12 cellular contexts compared by ENCODE assay signal in the genomic region with DNA sequence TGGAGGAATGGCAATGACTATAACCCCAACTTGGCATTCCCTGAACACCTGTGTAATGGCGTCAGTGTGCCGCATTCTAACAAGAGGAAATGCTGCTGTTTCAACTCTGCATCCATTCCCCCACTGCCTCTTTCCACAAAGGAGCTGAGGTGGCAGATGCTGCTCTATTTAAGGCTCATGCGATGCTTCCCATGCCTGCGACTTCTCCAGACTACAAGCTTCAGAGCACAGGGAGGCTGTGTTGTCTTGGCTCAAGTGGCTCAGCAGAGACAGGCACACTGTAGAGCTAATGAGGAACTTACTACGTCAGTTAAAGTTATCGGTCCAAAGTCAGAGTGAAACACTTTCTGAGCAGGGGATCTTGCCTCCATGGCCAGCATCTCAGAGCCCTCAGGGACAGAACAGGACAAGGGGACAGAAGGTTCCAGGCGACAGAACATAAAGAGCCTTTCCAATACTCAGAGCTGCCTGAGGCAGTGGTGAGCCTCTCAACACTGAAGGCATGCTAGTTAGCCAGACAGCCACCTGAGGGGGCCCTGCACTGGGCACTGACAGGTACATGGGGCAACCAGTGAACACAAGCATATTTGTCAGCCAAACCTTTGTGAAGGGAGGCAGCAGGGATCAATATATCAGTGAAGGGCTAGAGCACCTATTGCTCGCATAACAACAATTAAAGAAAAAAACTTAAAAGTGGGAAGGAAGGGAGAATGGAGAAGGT. TPM values are rescaled to one million over a fixed set of nuclear protein-coding genes. Genes with fewer than 3 reads are reported as not detected.
DNase-seq lines count a peak whose midpoint lies in the region; ATAC-seq, FAIRE-seq and TF ChIP-seq lines count a peak whose summit lies in the region.
"Had no signal": no experiment of that assay in that cellular context is flagged by ENCODE, and none has a peak within 500 bp of the region (broad histone marks: within the 10 kb centered on the region; RNA-seq: fewer than 3 reads in every experiment).

No MANE protein-coding gene starts in this region.

- H3K4me3 Mint-ChIP-seq in activated CD4-positive, alpha-beta memory T cell treated with anti-CD3 and anti-CD28 coated beads for 36 hours: peak overlapping the region; percentile 56
- H3K4me3 Mint-ChIP-seq in Caco-2 (ENCODE audit: unreplicated experiment) (no peak overlapping the region), chondrocyte (ENCODE audit: unreplicated experiment) (no peak overlapping the region)
- H3K4me3 Mint-ChIP-seq: brain had no signal

- ATAC-seq in A549: no peak
- peak; percentile 27 for ATAC-seq in GM18868 (IDR thresholded peaks at IDR 0.05; ENCODE audit: unreplicated experiment)

- peak overlapping the region; percentile 94 for H3K27ac Mint-ChIP-seq in activated CD4-positive, alpha-beta memory T cell treated with anti-CD3 and anti-CD28 coated beads for 36 hours
- H3K27ac Mint-ChIP-seq in Caco-2 (ENCODE audit: unreplicated experiment): no peak overlapping the region
- no peak overlapping the region for H3K27ac Mint-ChIP-seq in chondrocyte (ENCODE audit: unreplicated experiment)

- POLR2A ChIA-PET in A549 (lab: Yijun Ruan, JAX) (interaction anchor here (0.6 kb wide), 1 partner anchor 34 kb away, joined by 3 read pairs; no protein-coding TSS in a partner anchor), Caco-2 (lab: Charles Lee) (no interaction called here)
- POLR2A ChIA-PET in activated CD4-positive, alpha-beta memory T cell treated with anti-CD3 and anti-CD28 coated beads for 36 hours (lab: Charles Lee): interaction anchor here (1.4 kb wide), 1 partner anchor 12 kb away, joined by 5 read pairs; no protein-coding TSS in a partner anchor

- 94% methylated on average over 8 of the region's 8 CpGs for WGBS in A549 (ENCODE audit: missing lambda C conversion rate)
- WGBS in liver: 85% methylated on average over 8 of the region's 8 CpGs
- 93 to 97% methylated on average over 8 of the region's 8 CpGs for WGBS in GM23248 (ENCODE audit: low coverage in 1 of 2, low lambda C conversion rate in 2 of 2, missing lambda C conversion rate in 2 of 2), 2 experiments

- intact Hi-C loops in activated CD4-positive, alpha-beta memory T cell treated with anti-CD3 and anti-CD28 coated beads for 36 hours (cut with micrococcal nuclease): no loop called here
- intact Hi-C loops in Caco-2 (cut with micrococcal nuclease; ENCODE audit: unreplicated experiment): no loop called here

- TF ChIP-seq CTCF in A549 (IDR thresholded peaks at IDR 0.05) (no peak), liver (IDR thresholded peaks at IDR 0.05; ENCODE audit: low read depth, low read length, missing input control) (peak; percentile 40), Caco-2 (IDR thresholded peaks at IDR 0.05; ENCODE audit: insufficient read depth in 1 of 2, low read depth in 1 of 2, low read length in 1 of 2, severe bottlenecking in 1 of 2, unreplicated experiment in 1 of 2) (no peak), chondrocyte (IDR thresholded peaks at IDR 0.05) (no peak)

- H3K9me2 ChIP-seq in GM23248 (ENCODE audit: insufficient read depth): no peaks in the 10 kb centered on the region

- no peaks in the 10 kb centered on the region for H4K20me1 ChIP-seq in GM23248 (ENCODE audit: insufficient read depth)

- 0 out of 2 replicates have a peak, but pooled peaks cover 5% of the 10 kb centered on the region for H3F3A ChIP-seq in GM23248 (ENCODE audit: insufficient read depth)

- TF ChIP-seq RAD21 in A549 (conservative IDR thresholded peaks at IDR 0.05 in 1 of 2, IDR thresholded peaks at IDR 0.05 in 1 of 2) (no peak), liver (IDR thresholded peaks at IDR 0.05) (peak; percentile 45 to 84)

- H3K4me1 Mint-ChIP-seq in activated CD4-positive, alpha-beta memory T cell treated with anti-CD3 and anti-CD28 coated beads for 36 hours (ENCODE audit: low read depth): peaks cover 68% of the 10 kb centered on the region
- H3K4me1 Mint-ChIP-seq in Caco-2 (ENCODE audit: low read depth, unreplicated experiment): peaks cover 13% of the 10 kb centered on the region
- H3K4me1 Mint-ChIP-seq in chondrocyte (ENCODE audit: low read depth): peaks cover 43% of the 10 kb centered on the region

- H3K27me3 Mint-ChIP-seq in activated CD4-positive, alpha-beta memory T cell treated with anti-CD3 and anti-CD28 coated beads for 36 hours: no peaks in the 10 kb centered on the region
- H3K27me3 Mint-ChIP-seq in Caco-2 (ENCODE audit: insufficient read depth, unreplicated experiment) (no peaks in the 10 kb centered on the region), chondrocyte (ENCODE audit: low read depth) (no peaks in the 10 kb centered on the region)
- H3K27me3 Mint-ChIP-seq: brain had no signal

- TF ChIP-seq EP300 in A549 (IDR thresholded peaks at IDR 0.05): no peak

- peaks cover 4 to 44% (median 32%) of the 10 kb centered on the region in 4 donors for H3K36me3 ChIP-seq in liver (ENCODE audit: control insufficient read depth in 4 of 4, insufficient read depth in 3 of 4, low read depth in 1 of 4, low read length in 3 of 4)
- H3K36me3 ChIP-seq in Caco-2 (ENCODE audit: control insufficient read depth, insufficient read depth, low read length): peaks cover 2% of the 10 kb centered on the region; the same call in 1 of the 2 replicates
- H3K36me3 ChIP-seq in GM23248 (ENCODE audit: low read depth): peaks cover 19% of the 10 kb centered on the region; the same call in 1 of the 2 replicates

- H3K79me2 ChIP-seq in GM23248 (ENCODE audit: insufficient read depth): peaks cover 32% of the 10 kb centered on the region

- in situ Hi-C loops in GM23248 (cut with MboI): no loop called here

- CTCF ChIA-PET in A549 (lab: Yijun Ruan, JAX): interaction anchor here (0.7 to 13.9 kb wide), 6 partner anchors 10 to 59 kb away, joined by 3 to 704 read pairs (median 4); no protein-coding TSS in a partner anchor
- CTCF ChIA-PET in activated CD4-positive, alpha-beta memory T cell treated with anti-CD3 and anti-CD28 coated beads for 36 hours (lab: Charles Lee): interaction anchor here (0.8 to 13.9 kb wide), 5 partner anchors 9 to 54 kb away, joined by 3 to 382 read pairs (median 4); no protein-coding TSS in a partner anchor
- CTCF ChIA-PET in Caco-2 (lab: Charles Lee): interaction anchor here (0.9 to 1.5 kb wide), 3 partner anchors 11 to 106 kb away, joined by 4 to 6 read pairs (median 4); no protein-coding TSS in a partner anchor

- peak overlapping the region; percentile 59 to 81; a peak in 5 of 6 replicates for H3K27ac ChIP-seq in A549
- peak overlapping the region; percentile 81 to 94 for H3K27ac ChIP-seq in liver (ENCODE audit: low read depth in 1 of 2, low read length in 2 of 2)
- H3K27ac ChIP-seq in GM23248: no peak overlapping the region

- H3K4me1 ChIP-seq in A549 (peaks cover 43% of the 10 kb centered on the region), liver (ENCODE audit: control insufficient read depth in 4 of 4, insufficient read depth in 4 of 4, low read length in 3 of 4) (peaks cover 8 to 45% (median 29%) of the 10 kb centered on the region in 4 donors), Caco-2 (peaks cover 6% of the 10 kb centered on the region; the same call in 1 of the 2 replicates), GM23248 (ENCODE audit: insufficient read depth) (peaks cover 20% of the 10 kb centered on the region)

- H2AFZ ChIP-seq in GM23248: no peak overlapping the region

- FAIRE-seq in A549 (lab: Jason Lieb, UNC): no peak
- FAIRE-seq: frontal cortex, TTC549 had no signal

- H3K27me3 ChIP-seq in liver (ENCODE audit: control insufficient read depth in 4 of 4, insufficient read depth in 4 of 4, low read length in 3 of 4) (no peaks in the 10 kb centered on the region), Caco-2 (replicated peaks; ENCODE audit: control insufficient read depth, insufficient read depth, low read length) (no peaks in the 10 kb centered on the region), GM23248 (replicated peaks; ENCODE audit: insufficient read depth) (no peaks in the 10 kb centered on the region)

- H3K9me3 ChIP-seq in A549: no peaks in the 10 kb centered on the region
- H3K9me3 ChIP-seq in liver (ENCODE audit: control insufficient read depth in 4 of 4, low read length in 3 of 4): no peaks in the 10 kb centered on the region
- no peaks in the 10 kb centered on the region for H3K9me3 ChIP-seq in Caco-2
- no peaks in the 10 kb centered on the region for H3K9me3 ChIP-seq in GM23248 (ENCODE audit: low read depth)

- H3K36me3 Mint-ChIP-seq in activated CD4-positive, alpha-beta memory T cell treated with anti-CD3 and anti-CD28 coated beads for 36 hours: peaks cover 92% of the 10 kb centered on the region
- peaks cover 44% of the 10 kb centered on the region for H3K36me3 Mint-ChIP-seq in Caco-2 (ENCODE audit: insufficient read depth, unreplicated experiment)
- peaks cover 30% of the 10 kb centered on the region for H3K36me3 Mint-ChIP-seq in chondrocyte (ENCODE audit: low read depth)

- H3K4me3 ChIP-seq in A549 (no peak overlapping the region), liver (ENCODE audit: low read depth in 1 of 3, low read length in 3 of 3) (no peak overlapping the region), Caco-2 (ENCODE audit: low read depth, low read length) (no peak overlapping the region), GM23248 (no peak overlapping the region)

- no peak for DNase-seq in A549 (ENCODE audit: low read depth in 1 of 2, low spot score in 1 of 2)
- no peak for DNase-seq in activated CD4-positive, alpha-beta memory T cell treated with anti-CD3 and anti-CD28 coated beads for 36 hours
- DNase-seq in NCI-H2107 (lab: John Stamatoyannopoulos, UW): no peak
- no peak for DNase-seq in Caco-2
- no peak for DNase-seq in GM23248
- no peak for DNase-seq in chondrocyte (ENCODE audit: low spot score)
- DNase-seq: NCI-H2029 treated with DMSO at 0.1 percent for 48 hours had no signal

- no peak overlapping the region for H3K4me2 ChIP-seq in A549
- H3K4me2 ChIP-seq in GM23248 (ENCODE audit: unreplicated experiment): no peak overlapping the region

- H3K9me3 Mint-ChIP-seq in activated CD4-positive, alpha-beta memory T cell treated with anti-CD3 and anti-CD28 coated beads for 36 hours: no peaks in the 10 kb centered on the region
- H3K9me3 Mint-ChIP-seq in Caco-2 (ENCODE audit: unreplicated experiment) (no peaks in the 10 kb centered on the region), chondrocyte (ENCODE audit: low read depth) (no peaks in the 10 kb centered on the region)
- H3K9me3 Mint-ChIP-seq: brain had no signal

- no TSS peak for BruUV-seq in Caco-2 (replicated peaks; lab: Mats Ljungman, UMichigan)

- no peak for TF ChIP-seq POLR2A in A549 (IDR thresholded peaks at IDR 0.05; ENCODE audit: low read length)

- H3K9ac ChIP-seq in liver (ENCODE audit: low read depth in 1 of 2, low read length in 2 of 2) (peak overlapping the region in 1 of 2 donors; percentile 13), GM23248 (no peak overlapping the region)

RNA-seq across cellular contexts. Expression of gene TNIP1, which starts 21.8 kb away (rescaled TPM):
- polyA plus RNA-seq in A549 (2011; rRNA removed): 43.4 and 48.4 TPM in 2 replicates
- 52.4 and 56.8 TPM in 2 replicates for polyA plus RNA-seq in A549 (2012; cell fraction: cytosol; rRNA removed)
- polyA plus RNA-seq in A549 (2012; cell fraction: nucleus; rRNA removed): 55.4 and 64.7 TPM in 2 replicates
- 53.4 to 68.2 TPM (median 55.8 TPM) in 3 replicates for polyA plus RNA-seq in A549 (2017; fragmentation: RNase III; extraction: RNeasy Plus Mini Kit Qiagen cat#74134 plus additional on column Dnase treatment)
- 77.5 and 77.6 TPM in 2 replicates for polyA minus RNA-seq in A549 (2011; rRNA and poly(A)+ RNA removed)
- total RNA-seq in activated CD4-positive, alpha-beta memory T cell treated with anti-CD3 and anti-CD28 coated beads for 36 hours: 100 to 1,000 TPM; 388 to 401 TPM
- 100 to 1,000 TPM in 1 of 2 donors, 10 to 100 TPM in 1; 50.9 to 101 TPM for total RNA-seq in liver
- 10 to 100 TPM; 33.2 to 45.1 TPM for polyA plus RNA-seq in liver
- 62.7 and 65.7 TPM in 2 replicates for total RNA-seq in Caco-2 (2022)
- 88.8 and 92.1 TPM in 2 replicates for total RNA-seq in GM23248 (2014; rRNA removed; shearing (Covaris generic))
- 43.1 and 43.2 TPM in 2 replicates for polyA plus RNA-seq in GM23248 (2016; fragmentation: Nextera tagmentation; extraction: Ambion mirVana)
- total RNA-seq in chondrocyte: 47.2 to 75.6 TPM (median 74.0 TPM) in 3 replicates

RNA-seq across cellular contexts. Expression of gene GPX3, which starts 38.7 kb away (rescaled TPM):
- 26.4 and 34.8 TPM in 2 replicates for polyA plus RNA-seq in A549 (2011; rRNA removed)
- 22.2 and 24.6 TPM in 2 replicates for polyA plus RNA-seq in A549 (2012; cell fraction: cytosol; rRNA removed)
- 9.0 and 10.4 TPM in 2 replicates for polyA plus RNA-seq in A549 (2012; cell fraction: nucleus; rRNA removed)
- 13.6 to 16.8 TPM (median 16.2 TPM) in 3 replicates for polyA plus RNA-seq in A549 (2017; fragmentation: RNase III; extraction: RNeasy Plus Mini Kit Qiagen cat#74134 plus additional on column Dnase treatment)
- polyA minus RNA-seq in A549 (2011; rRNA and poly(A)+ RNA removed): 29.1 and 40.9 TPM in 2 replicates
- total RNA-seq in activated CD4-positive, alpha-beta memory T cell treated with anti-CD3 and anti-CD28 coated beads for 36 hours: not detected
- total RNA-seq in liver: 100 to 1,000 TPM in 1 of 2 donors, 10 to 100 TPM in 1; 72.9 to 156 TPM
- polyA plus RNA-seq in liver: 100 to 1,000 TPM; 318 to 878 TPM
- 80.6 and 86.6 TPM in 2 replicates for total RNA-seq in Caco-2 (2022)
- 2.4 and 3.0 TPM in 2 replicates for total RNA-seq in GM23248 (2014; rRNA removed; shearing (Covaris generic))
- 4.2 and 4.4 TPM in 2 replicates for polyA plus RNA-seq in GM23248 (2016; fragmentation: Nextera tagmentation; extraction: Ambion mirVana)
- total RNA-seq in chondrocyte: 1.5 to 5.3 TPM (median 4.9 TPM) in 3 replicates

Comparison
In these comparisons a context has a peak if more than half of its experiments do, and no peak if none do; other contexts are left out.
1. RNA of gene GPX3, which starts 38.7 kb away (total RNA-seq): 72.9 to 156 TPM in liver and 80.6 to 86.6 TPM in Caco-2; 1.5 to 5.3 TPM in chondrocyte, 2.4 to 3.0 TPM in GM23248 and not detected in activated CD4-positive, alpha-beta memory T cell treated with anti-CD3 and anti-CD28 coated beads for 36 hours; every median in the first group is over 10 times any median in the second.